8 cellular contexts compared by ENCODE assay signal in the genomic region with DNA sequence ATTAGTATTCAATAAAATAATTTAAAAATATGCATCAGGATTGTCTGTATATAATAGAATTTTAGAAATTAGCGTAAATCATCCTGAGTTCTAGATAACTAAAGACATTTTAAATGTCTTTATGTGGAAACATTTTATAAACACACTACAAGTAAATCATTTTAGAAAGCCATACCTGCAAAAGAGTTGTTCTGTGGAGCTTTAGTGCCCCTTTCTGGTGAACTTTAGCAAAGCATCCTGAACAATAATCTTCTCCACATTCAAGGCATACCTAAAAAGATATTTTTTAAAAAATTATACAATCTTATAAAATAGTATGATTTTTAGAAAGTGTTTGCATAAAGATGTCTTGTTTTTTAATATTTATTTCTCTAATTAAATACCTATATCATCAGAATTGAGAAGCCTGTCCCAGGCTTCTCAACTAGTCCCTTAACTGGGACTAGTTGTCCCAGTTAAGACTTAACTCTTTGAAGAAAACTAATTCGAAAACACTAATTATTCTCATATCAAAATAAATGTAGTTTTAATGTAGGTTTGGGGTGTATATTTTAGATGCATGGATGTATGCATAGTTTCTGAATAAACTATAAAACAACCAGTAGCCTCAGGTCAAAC. TPM values are rescaled to one million over a fixed set of nuclear protein-coding genes. Genes with fewer than 3 reads are reported as not detected.
DNase-seq lines count a peak whose midpoint lies in the region; ATAC-seq and TF ChIP-seq lines count a peak whose summit lies in the region.

No MANE protein-coding gene starts in this region.

- no peaks in the 10 kb centered on the region for H3K36me3 Mint-ChIP-seq in natural killer cell

- no peak for TF ChIP-seq POLR2A in lower leg skin (IDR thresholded peaks at IDR 0.05)

- H3K4me1 Mint-ChIP-seq in natural killer cell: no peaks in the 10 kb centered on the region

- intact Hi-C loops in lower leg skin (cut with DNase I; ENCODE audit: low total_unique reads) (no loop called here), natural killer cell (cut with micrococcal nuclease) (no loop called here)

- no peak for TF ChIP-seq CTCF in lower leg skin (IDR thresholded peaks at IDR 0.05)
- no peak for TF ChIP-seq CTCF in natural killer cell (IDR thresholded peaks at IDR 0.05)

- H3K9me3 Mint-ChIP-seq in natural killer cell: peaks cover 5% of the 10 kb centered on the region in 2 donors

- peaks cover 0 to 3% of the 10 kb centered on the region in 2 donors for H3K27me3 Mint-ChIP-seq in natural killer cell (ENCODE audit: low read depth in 2 of 2)

- DNase-seq in D341Med (ENCODE audit: low spot score) (peak; percentile 23), SK-MEL-5 (ENCODE audit: low read depth, low spot score) (peak; percentile 57), inferior parietal cortex (ENCODE audit: extremely low spot score) (peak; percentile 49), lower leg skin (ENCODE audit: low spot score in 2 of 2) (no peak), NCI-H128 (lab: John Stamatoyannopoulos, UW; ENCODE audit: unreplicated experiment) (no peak), natural killer cell (no peak)
- no peak for DNase-seq in activated CD4-positive, CD25-positive, alpha-beta regulatory T cell treated with anti-CD3 and anti-CD28 coated beads, Interleukin-2, amount 50 U/mL, for 72 hours

- H3K4me3 ChIP-seq in lower leg skin (ENCODE audit: low read depth, poor library complexity, severe bottlenecking): no peak overlapping the region

- peak; percentile 61 for ATAC-seq in HG03432 (IDR thresholded peaks at IDR 0.05; ENCODE audit: unreplicated experiment)
- no peak for ATAC-seq in natural killer cell

- H3K27ac Mint-ChIP-seq in natural killer cell: no peak overlapping the region

- 37 to 40% methylated on average over 2 of the region's 2 CpGs for WGBS in lower leg skin, 2 donors

- no peak overlapping the region for H3K4me3 Mint-ChIP-seq in natural killer cell

- in situ Hi-C loops in SK-MEL-5 (cut with HindIII; ENCODE audit: low pct_unique_long_range_greater_than_20kb, low sequenced_read_pairs): no loop called here

RNA-seq across cellular contexts. Expression of a gene that starts 29.7 kb away (rescaled TPM):
- not detected in 2 replicates for total RNA-seq in SK-MEL-5 (2014; rRNA removed; shearing (Covaris generic))
- not detected in 2 replicates for polyA plus RNA-seq in SK-MEL-5 (2015; cell fraction: cytosol; rRNA removed)
- polyA plus RNA-seq in SK-MEL-5 (2015; cell fraction: nucleus; rRNA removed): 0.10 and 0.99 TPM in 2 replicates
- not detected for total RNA-seq in lower leg skin
- total RNA-seq in natural killer cell: not detected

Comparison
In these comparisons a context has a peak if more than half of its experiments do, and no peak if none do; other contexts are left out.
1. DNase-seq: peak in D341Med (single experiment), SK-MEL-5 (single experiment) and inferior parietal cortex (single experiment); none in activated CD4-positive, CD25-positive, alpha-beta regulatory T cell treated with anti-CD3 and anti-CD28 coated beads, Interleukin-2, amount 50 U/mL, for 72 hours (single experiment), lower leg skin (0 of 2), NCI-H128 (single experiment) and natural killer cell (single experiment).